In the genomic region with DNA sequence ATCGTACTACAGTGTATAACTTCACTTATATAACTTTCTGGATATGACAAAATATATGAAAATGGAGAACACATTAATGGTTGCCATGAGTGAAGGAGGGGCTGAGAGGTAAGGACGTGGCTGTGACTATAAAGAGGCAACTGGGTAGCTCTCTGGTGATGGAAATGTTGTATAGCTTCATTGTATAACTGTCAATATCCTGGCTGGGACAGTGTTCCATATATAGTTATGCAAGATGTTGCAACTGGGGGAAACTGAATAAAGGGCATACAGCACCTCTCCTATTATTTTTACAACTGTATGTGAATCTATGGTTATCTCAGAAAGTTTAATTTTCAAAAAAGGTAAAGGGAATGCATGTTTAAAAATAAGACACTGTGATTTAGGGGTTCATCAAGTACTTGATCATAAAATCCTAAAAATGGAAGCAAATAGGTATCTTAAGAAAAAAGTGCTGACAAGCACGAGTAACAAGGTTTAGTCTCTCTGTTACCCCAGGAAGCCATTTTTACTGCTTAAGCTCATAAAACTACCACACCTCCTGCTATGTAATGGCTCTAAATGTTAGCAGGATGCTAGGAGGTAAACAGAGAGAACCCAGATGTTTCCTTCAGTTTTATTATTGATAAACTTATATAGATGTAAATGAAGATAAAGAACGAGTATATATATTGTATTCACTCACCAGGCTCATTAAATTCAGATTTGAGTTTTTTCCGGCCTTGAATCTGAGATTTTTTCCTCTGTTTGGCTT, we compare ENCODE assay signal across 18 cellular contexts. TPM values are rescaled to one million over a fixed set of nuclear protein-coding genes. Genes with fewer than 3 reads are reported as not detected.
A peak's percentile ranks its signal among the peaks of the same experiment; 100 is the strongest.
DNase-seq lines count a peak whose midpoint lies in the region; ATAC-seq and TF ChIP-seq lines count a peak whose summit lies in the region.
"Had no signal": no experiment of that assay in that cellular context is flagged by ENCODE, and none has a peak within 500 bp of the region (broad histone marks: within the 10 kb centered on the region; RNA-seq: fewer than 3 reads in every experiment).

No MANE protein-coding gene starts in this region.

- no peaks in the 10 kb centered on the region for H3K9me3 ChIP-seq in HEK293 (ENCODE audit: control insufficient read depth, insufficient read depth, low read depth, low read length)
- no peaks in the 10 kb centered on the region for H3K9me3 ChIP-seq in Loucy (ENCODE audit: insufficient read depth, low read depth, low read length)
- no peaks in the 10 kb centered on the region for H3K9me3 ChIP-seq in transverse colon
- H3K9me3 ChIP-seq in tibial artery, result no peaks in the 10 kb centered on the region
- H3K9me3 ChIP-seq in testis, result no peaks in the 10 kb centered on the region

- peaks cover 3 to 41% of the 10 kb centered on the region in 2 experiments; a peak in 2 of 3 replicates for H3K36me3 ChIP-seq in HEK293 (ENCODE audit: control insufficient read depth in 2 of 2, insufficient read depth in 1 of 2, low read length in 2 of 2)
- H3K36me3 ChIP-seq in Loucy (ENCODE audit: insufficient read depth, low read length), result peaks cover 32% of the 10 kb centered on the region; the same call in 1 of the 2 replicates
- peaks cover 0 to 17% (median 5%) of the 10 kb centered on the region in 4 donors for H3K36me3 ChIP-seq in transverse colon
- H3K36me3 ChIP-seq in tibial artery, result peaks cover 12 to 18% (median 17%) of the 10 kb centered on the region in 3 donors
- H3K36me3 ChIP-seq in testis (ENCODE audit: low read depth, missing control alignments), result no peaks in the 10 kb centered on the region

- H3K4me3 ChIP-seq in HEK293 (ENCODE audit: low read depth, low read length), result no peak overlapping the region
- H3K4me3 ChIP-seq in Loucy (ENCODE audit: low read length, poor library complexity, severe bottlenecking), result peak overlapping the region; percentile 14
- no peak overlapping the region for H3K4me3 ChIP-seq in transverse colon
- no peak overlapping the region for H3K4me3 ChIP-seq in tibial artery
- H3K4me3 ChIP-seq in testis, result no peak overlapping the region
- H3K4me3 ChIP-seq: GM23248 had no signal

- no peak overlapping the region for H3K27ac ChIP-seq in HEK293 (ENCODE audit: extremely low read depth, low read depth, low read length)
- peak overlapping the region in 3 of 4 donors; percentile 8 to 44 (median 35) for H3K27ac ChIP-seq in transverse colon
- no peak overlapping the region for H3K27ac ChIP-seq in caudate nucleus (ENCODE audit: low read depth, low read length)
- H3K27ac ChIP-seq in tibial artery, result no peak overlapping the region
- H3K27ac ChIP-seq in testis, result no peak overlapping the region
- H3K27ac ChIP-seq: GM23248 had no signal

- ATAC-seq in left colon, result peak; percentile 98

- DNase-seq in left colon (no peak), transverse colon (no peak), caudate nucleus (lab: John Stamatoyannopoulos, UW) (no peak), tibial artery (no peak), testis (no peak)
- DNase-seq: C1 segment of cervical spinal cord; Calu3; CD4-positive, alpha-beta memory T cell; COR-L47; DMS53; DMS79 treated with DMSO at 0.1 percent for 48 hours; GF-D8; GM23248; H7; HCEC 1CT; HFFc6 had no signal

- H2AFZ ChIP-seq in Loucy (ENCODE audit: low read length), result no peak overlapping the region
- H2AFZ ChIP-seq: GM23248 had no signal

- H3K79me2 ChIP-seq in Loucy (ENCODE audit: insufficient read depth, low read length), result no peaks in the 10 kb centered on the region

- H3F3A ChIP-seq in Loucy (ENCODE audit: low read depth), result peaks cover 5% of the 10 kb centered on the region; the same call in 1 of the 2 replicates

- TF ChIP-seq CTCF in HEK293 (tag by site-specific recombination; IDR thresholded peaks at IDR 0.05), result no peak
- TF ChIP-seq CTCF in Loucy (conservative IDR thresholded peaks at IDR 0.05; ENCODE audit: low read length), result no peak
- no peak for TF ChIP-seq CTCF in transverse colon (IDR thresholded peaks at IDR 0.05)
- no peak for TF ChIP-seq CTCF in tibial artery (IDR thresholded peaks at IDR 0.05)
- no peak for TF ChIP-seq CTCF in testis (IDR thresholded peaks at IDR 0.05)

- CTCF ChIA-PET in HEK293 (lab: Yijun Ruan, JAX), result no interaction called here

- 60 to 66% methylated on average over 5 of the region's 5 CpGs for WGBS in transverse colon (ENCODE audit: low coverage in 1 of 2), 2 donors
- WGBS in testis, 2 donors, result 88 to 90% methylated on average over 5 of the region's 5 CpGs

- H3K4me2 ChIP-seq in Loucy (ENCODE audit: low read depth, low read length, poor library complexity, severe bottlenecking), result peak overlapping the region; percentile 53

- no peaks in the 10 kb centered on the region for H4K20me1 ChIP-seq in Loucy (ENCODE audit: insufficient read depth, low read length, poor library complexity, severe bottlenecking)

- H3K27me3 ChIP-seq in Loucy (ENCODE audit: insufficient read depth, low read length, poor library complexity, severe bottlenecking), result no peaks in the 10 kb centered on the region
- H3K27me3 ChIP-seq in transverse colon, result no peaks in the 10 kb centered on the region
- H3K27me3 ChIP-seq in tibial artery, result no peaks in the 10 kb centered on the region
- no peaks in the 10 kb centered on the region for H3K27me3 ChIP-seq in testis

- TF ChIP-seq POLR2A in transverse colon (IDR thresholded peaks at IDR 0.05) (no peak), testis (IDR thresholded peaks at IDR 0.05) (no peak)

- in situ Hi-C loops in transverse colon (cut with MboI; ENCODE audit: low pct_ligation_motif_present in 1 of 4, low pct_unique_long_range_greater_than_20kb in 1 of 4, low sequenced_read_pairs in 3 of 4), result no loop called here

- TF ChIP-seq EP300 in transverse colon (IDR thresholded peaks at IDR 0.05; ENCODE audit: low read depth), result no peak

- H3K4me1 ChIP-seq in HEK293 (ENCODE audit: control insufficient read depth, insufficient read depth, low read length) (no peaks in the 10 kb centered on the region), Loucy (ENCODE audit: insufficient read depth, low read length, poor library complexity, severe bottlenecking) (peaks cover 13% of the 10 kb centered on the region), transverse colon (peaks cover 0 to 31% (median 2%) of the 10 kb centered on the region in 4 donors), tibial artery (peaks cover 0 to 7% (median 0%) of the 10 kb centered on the region in 4 donors), testis (no peaks in the 10 kb centered on the region)

- intact Hi-C loops in left colon (cut with DNase I, micrococcal nuclease), result no loop called here
- intact Hi-C loops in transverse colon (cut with DNase I; ENCODE audit: low total_unique reads), result no loop called here
- intact Hi-C loops in tibial artery (cut with DNase I; ENCODE audit: low total_unique reads), result no loop called here
- intact Hi-C loops in testis (cut with DNase I; ENCODE audit: low total_unique reads), result no loop called here

- H3K9ac ChIP-seq in Loucy (ENCODE audit: low read depth, low read length, poor library complexity, severe bottlenecking), result no peak overlapping the region
- H3K9ac ChIP-seq: GM23248 had no signal

- H3K9me2 ChIP-seq in Loucy (replicated peaks; ENCODE audit: low read depth, low read length), result no peaks in the 10 kb centered on the region

- POLR2A ChIA-PET in HEK293 (lab: Yijun Ruan, JAX), result no interaction called here

TF ChIP-seq in HEK293, 187 proteins besides CTCF, POLR2A, EP300 and RAD21:
- peak; percentile 52 for TF ChIP-seq ZIC2 (tag by site-specific recombination; IDR thresholded peaks at IDR 0.05)
- TF ChIP-seq ZNF600 (tag by site-specific recombination; IDR thresholded peaks at IDR 0.05), result no peak
- TF ChIP-seq SCRT1 (tag by site-specific recombination; IDR thresholded peaks at IDR 0.05; ENCODE audit: borderline replicate concordance), result no peak

RNA-seq across cellular contexts. Expression of gene NAF1, which starts 34.0 kb away (rescaled TPM):
- 10 to 100 TPM; 13.5 to 15.3 TPM for total RNA-seq in left colon
- total RNA-seq in transverse colon, result 10 to 100 TPM; 19.1 to 25.1 (median 22.2) TPM
- total RNA-seq in testis, result 10 to 100 TPM; 42.3 to 46.8 TPM
- 16.3 TPM for polyA plus RNA-seq in testis (ENCODE audit: insufficient read depth, low read depth, low replicate concordance)

Comparison
In these comparisons a context has a peak if more than half of its experiments do, and no peak if none do; other contexts are left out.
1. H3K27ac ChIP-seq: peak in transverse colon (3 of 4); none in HEK293 (single experiment), caudate nucleus (single experiment), tibial artery (0 of 2) and testis (0 of 2).